12 cellular contexts compared by ENCODE assay signal in the genomic region with DNA sequence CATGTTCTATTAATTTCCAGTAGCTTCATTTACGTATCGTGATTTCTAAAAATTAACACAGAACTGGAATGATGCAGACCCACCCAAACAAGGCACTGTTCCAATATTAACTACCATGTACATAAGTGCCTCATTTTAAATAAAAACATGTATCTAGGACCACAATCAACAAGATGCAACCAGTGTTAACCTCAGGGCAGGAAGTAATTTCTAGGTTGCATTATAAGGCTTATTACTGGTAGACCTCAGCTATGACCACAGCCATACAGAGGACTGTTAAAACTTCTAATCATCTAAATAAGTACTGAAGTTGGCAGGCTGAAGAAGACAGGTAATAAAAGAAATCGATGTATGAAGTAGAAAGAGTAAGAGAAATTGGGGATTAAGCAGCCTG.
DNase-seq lines count a peak whose midpoint lies in the region; ATAC-seq and TF ChIP-seq lines count a peak whose summit lies in the region.
"Had no signal": no experiment of that assay in that cellular context is flagged by ENCODE, and none has a peak within 500 bp of the region (broad histone marks: within the 10 kb centered on the region; RNA-seq: fewer than 3 reads in every experiment).

No MANE protein-coding gene starts in this region.

- ATAC-seq in activated CD8-positive, alpha-beta T cell treated with anti-CD3 and anti-CD28 coated beads, Interleukin-2, amount 10 ng/mL, durations not matched to agents 7 days and 5 days, result no peak
- ATAC-seq in activated CD8-positive, alpha-beta T cell treated with anti-CD3 and anti-CD28 coated beads for 36 hours, result no peak
- peak; percentile 89 for ATAC-seq in effector memory CD8-positive, alpha-beta T cell (replicated peaks)
- no peak for ATAC-seq in GM21423 (IDR thresholded peaks at IDR 0.05; ENCODE audit: unreplicated experiment)

- TF ChIP-seq CTCF in activated CD8-positive, alpha-beta T cell treated with anti-CD3 and anti-CD28 coated beads for 36 hours (IDR thresholded peaks at IDR 0.05), result no peak
- no peak for TF ChIP-seq CTCF in nephron (IDR thresholded peaks at IDR 0.05; ENCODE audit: unreplicated experiment in 3 of 3)

- peaks cover 11% of the 10 kb centered on the region for H3K4me1 Mint-ChIP-seq in activated CD8-positive, alpha-beta T cell treated with anti-CD3 and anti-CD28 coated beads, Interleukin-2, amount 10 ng/mL, durations not matched to agents 7 days and 5 days (ENCODE audit: low read depth)
- no peaks in the 10 kb centered on the region for H3K4me1 Mint-ChIP-seq in activated CD8-positive, alpha-beta T cell treated with anti-CD3 and anti-CD28 coated beads for 36 hours (ENCODE audit: low read depth)
- peaks cover 21 to 22% of the 10 kb centered on the region in 2 donors for H3K4me1 Mint-ChIP-seq in effector memory CD8-positive, alpha-beta T cell (ENCODE audit: low read depth in 2 of 2)
- no peaks in the 10 kb centered on the region for H3K4me1 Mint-ChIP-seq in nephron
- H3K4me1 Mint-ChIP-seq: CD14-positive monocyte had no signal

- peak overlapping the region; percentile 12 for H3K27ac Mint-ChIP-seq in activated CD8-positive, alpha-beta T cell treated with anti-CD3 and anti-CD28 coated beads, Interleukin-2, amount 10 ng/mL, durations not matched to agents 7 days and 5 days
- H3K27ac Mint-ChIP-seq in activated CD8-positive, alpha-beta T cell treated with anti-CD3 and anti-CD28 coated beads for 36 hours, result no peak overlapping the region
- peak overlapping the region; percentile 16 to 62 for H3K27ac Mint-ChIP-seq in effector memory CD8-positive, alpha-beta T cell
- peak overlapping the region in 2 of 3 experiments; percentile 14 to 20 for H3K27ac Mint-ChIP-seq in nephron

- no peak for DNase-seq in activated CD8-positive, alpha-beta T cell treated with anti-CD3 and anti-CD28 coated beads, Interleukin-2, amount 10 ng/mL, durations not matched to agents 7 days and 5 days
- DNase-seq in activated CD8-positive, alpha-beta T cell treated with anti-CD3 and anti-CD28 coated beads for 36 hours, result no peak
- no peak for DNase-seq in effector memory CD8-positive, alpha-beta T cell
- DNase-seq in amniotic stem cell (lab: John Stamatoyannopoulos, UW), result no peak
- no peak for DNase-seq in NCI-H774 (lab: John Stamatoyannopoulos, UW)
- DNase-seq: DMS53, GF-D8, GM23248, IMR-90 had no signal

- H3K27me3 Mint-ChIP-seq in activated CD8-positive, alpha-beta T cell treated with anti-CD3 and anti-CD28 coated beads, Interleukin-2, amount 10 ng/mL, durations not matched to agents 7 days and 5 days (ENCODE audit: low read depth), result no peaks in the 10 kb centered on the region
- H3K27me3 Mint-ChIP-seq in activated CD8-positive, alpha-beta T cell treated with anti-CD3 and anti-CD28 coated beads for 36 hours, result no peaks in the 10 kb centered on the region
- no peaks in the 10 kb centered on the region for H3K27me3 Mint-ChIP-seq in effector memory CD8-positive, alpha-beta T cell
- no peaks in the 10 kb centered on the region for H3K27me3 Mint-ChIP-seq in nephron (ENCODE audit: low read depth)

- POLR2A ChIA-PET in activated CD8-positive, alpha-beta T cell treated with anti-CD3 and anti-CD28 coated beads, Interleukin-2, amount 10 ng/mL, durations not matched to agents 7 days and 5 days (lab: Charles Lee), result no interaction called here
- POLR2A ChIA-PET in activated CD8-positive, alpha-beta T cell treated with anti-CD3 and anti-CD28 coated beads for 36 hours (lab: Charles Lee), result interaction anchor here (0.6 kb wide), 1 partner anchor 103 kb away, joined by 3 read pairs; no protein-coding TSS in a partner anchor

- CTCF ChIA-PET in activated CD8-positive, alpha-beta T cell treated with anti-CD3 and anti-CD28 coated beads, Interleukin-2, amount 10 ng/mL, durations not matched to agents 7 days and 5 days (lab: Charles Lee), result no interaction called here
- CTCF ChIA-PET in activated CD8-positive, alpha-beta T cell treated with anti-CD3 and anti-CD28 coated beads for 36 hours (lab: Charles Lee), result no interaction called here

- no peaks in the 10 kb centered on the region for H3K9me3 Mint-ChIP-seq in activated CD8-positive, alpha-beta T cell treated with anti-CD3 and anti-CD28 coated beads, Interleukin-2, amount 10 ng/mL, durations not matched to agents 7 days and 5 days (ENCODE audit: insufficient read depth)
- H3K9me3 Mint-ChIP-seq in activated CD8-positive, alpha-beta T cell treated with anti-CD3 and anti-CD28 coated beads for 36 hours, result no peaks in the 10 kb centered on the region
- H3K9me3 Mint-ChIP-seq in effector memory CD8-positive, alpha-beta T cell, result no peaks in the 10 kb centered on the region
- H3K9me3 Mint-ChIP-seq in nephron, result no peaks in the 10 kb centered on the region

- H3K4me3 Mint-ChIP-seq in activated CD8-positive, alpha-beta T cell treated with anti-CD3 and anti-CD28 coated beads, Interleukin-2, amount 10 ng/mL, durations not matched to agents 7 days and 5 days, result no peak overlapping the region
- H3K4me3 Mint-ChIP-seq in activated CD8-positive, alpha-beta T cell treated with anti-CD3 and anti-CD28 coated beads for 36 hours, result no peak overlapping the region
- peak overlapping the region; percentile 69 to 74 for H3K4me3 Mint-ChIP-seq in effector memory CD8-positive, alpha-beta T cell
- no peak overlapping the region for H3K4me3 Mint-ChIP-seq in nephron
- H3K4me3 Mint-ChIP-seq: CD14-positive monocyte had no signal

- intact Hi-C loops in activated CD8-positive, alpha-beta T cell treated with anti-CD3 and anti-CD28 coated beads for 36 hours (cut with micrococcal nuclease), result no loop called here

- peaks cover 48% of the 10 kb centered on the region for H3K36me3 Mint-ChIP-seq in activated CD8-positive, alpha-beta T cell treated with anti-CD3 and anti-CD28 coated beads, Interleukin-2, amount 10 ng/mL, durations not matched to agents 7 days and 5 days (ENCODE audit: low read depth)
- H3K36me3 Mint-ChIP-seq in activated CD8-positive, alpha-beta T cell treated with anti-CD3 and anti-CD28 coated beads for 36 hours (ENCODE audit: low read depth), result peaks cover 22% of the 10 kb centered on the region
- H3K36me3 Mint-ChIP-seq in effector memory CD8-positive, alpha-beta T cell (ENCODE audit: insufficient read depth), result peaks cover 37% of the 10 kb centered on the region
- peaks cover 49% of the 10 kb centered on the region for H3K36me3 Mint-ChIP-seq in nephron (ENCODE audit: low read depth)

Comparison
In these comparisons a context has a peak if more than half of its experiments do, and no peak if none do; other contexts are left out.
1. H3K4me3 Mint-ChIP-seq: peak in effector memory CD8-positive, alpha-beta T cell (2 of 2); none in activated CD8-positive, alpha-beta T cell treated with anti-CD3 and anti-CD28 coated beads, Interleukin-2, amount 10 ng/mL, durations not matched to agents 7 days and 5 days (single experiment), activated CD8-positive, alpha-beta T cell treated with anti-CD3 and anti-CD28 coated beads for 36 hours (single experiment) and nephron (0 of 3).